12 cellular contexts compared by ENCODE assay signal in genomic region chr14:34078117-34078743, GRCh38.
DNase-seq lines count a peak whose midpoint lies in the region; ATAC-seq, FAIRE-seq and TF ChIP-seq lines count a peak whose summit lies in the region.
"Had no signal": no experiment of that assay in that cellular context is flagged by ENCODE, and none has a peak within 500 bp of the region (broad histone marks: within the 10 kb centered on the region; RNA-seq: fewer than 3 reads in every experiment).

No MANE protein-coding gene starts in this region.

- H3K4me1 ChIP-seq in HepG2 (ENCODE audit: insufficient read depth, low read length) (peaks cover 19% of the 10 kb centered on the region), right atrium auricular region (peaks cover 0 to 19% of the 10 kb centered on the region in 2 donors)

- no peak overlapping the region for H3K9ac ChIP-seq in HepG2 (ENCODE audit: insufficient read depth, low read depth, low read length)

- H3K4me3 ChIP-seq in HepG2 (replicated peaks in 1 of 3; ENCODE audit: insufficient read depth in 1 of 3, low read depth in 2 of 3, low read length in 3 of 3) (no peak overlapping the region), right atrium auricular region (no peak overlapping the region)

- no peaks in the 10 kb centered on the region for H4K20me1 ChIP-seq in HepG2 (ENCODE audit: insufficient read depth, low read length)

- TF ChIP-seq POLR2A in HepG2 (IDR thresholded peaks at IDR 0.05; ENCODE audit: insufficient read depth in 1 of 2, low read depth in 2 of 2, low read length in 2 of 2) = no peak

- H3K36me3 ChIP-seq in HepG2 (replicated peaks in 1 of 2; ENCODE audit: control insufficient read depth in 1 of 2, insufficient read depth in 2 of 2, low read length in 2 of 2) (no peaks in the 10 kb centered on the region), right atrium auricular region (no peaks in the 10 kb centered on the region)

- DNase-seq in CMK (ENCODE audit: low read depth) = peak; percentile 52
- DNase-seq in NOMO-1 (lab: John Stamatoyannopoulos, UW; ENCODE audit: unreplicated experiment in 2 of 2) = peak; percentile 63 to 77
- DNase-seq in amniotic epithelial cell (ENCODE audit: low read depth) = peak; percentile 11
- no peak for DNase-seq in HepG2 (ENCODE audit: low spot score)
- no peak for DNase-seq in right atrium auricular region (ENCODE audit: low spot score)
- no peak for DNase-seq in immature natural killer cell
- no peak for DNase-seq in DMS153 treated with DMSO at 0.1 percent for 48 hours (lab: John Stamatoyannopoulos, UW; ENCODE audit: unreplicated experiment)
- DNase-seq in NCI-H146 treated with DMSO at 0.1 percent for 48 hours (lab: John Stamatoyannopoulos, UW; ENCODE audit: unreplicated experiment) = no peak
- DNase-seq: stimulated activated naive CD8-positive, alpha-beta T cell treated with anti-CD3 and anti-CD28 coated beads, Interleukin-15, amount 100 ng/mL, for 72 hours had no signal

- ATAC-seq in HepG2 = no peak
- ATAC-seq: stimulated activated naive CD8-positive, alpha-beta T cell treated with anti-CD3 and anti-CD28 coated beads, Interleukin-15, amount 100 ng/mL, for 72 hours had no signal

- H3K27me3 ChIP-seq in HepG2 (ENCODE audit: control insufficient read depth in 1 of 2, insufficient read depth in 2 of 2, low read length in 2 of 2) = peaks cover 0 to 5% of the 10 kb centered on the region in 2 experiments; a peak in 1 of 5 replicates
- no peaks in the 10 kb centered on the region for H3K27me3 ChIP-seq in right atrium auricular region

- H3K36me3 Mint-ChIP-seq in immature natural killer cell = no peaks in the 10 kb centered on the region
- H3K36me3 Mint-ChIP-seq: activated naive CD4-positive, alpha-beta T cell treated with anti-CD3 and anti-CD28 coated beads, Interleukin-2, amount 50 U/mL, for 24 hours had no signal

- no peaks in the 10 kb centered on the region for H3K79me2 ChIP-seq in HepG2 (ENCODE audit: insufficient read depth, low read length)

- no peak overlapping the region for H3K27ac Mint-ChIP-seq in immature natural killer cell
- H3K27ac Mint-ChIP-seq: activated naive CD4-positive, alpha-beta T cell treated with anti-CD3 and anti-CD28 coated beads, Interleukin-2, amount 50 U/mL, for 24 hours; IgD-negative memory B cell; stimulated activated naive CD8-positive, alpha-beta T cell treated with anti-CD3 and anti-CD28 coated beads, Interleukin-15, amount 100 ng/mL, for 72 hours; T-helper 2 cell treated with Interferon-gamma antibody and Interleukin-4, amounts not matched to agents 5 μg/mL and 100 μg/mL, for 36 hours had no signal

- H3K4me3 Mint-ChIP-seq in immature natural killer cell = no peak overlapping the region
- H3K4me3 Mint-ChIP-seq: activated naive CD4-positive, alpha-beta T cell treated with anti-CD3 and anti-CD28 coated beads, Interleukin-2, amount 50 U/mL, for 24 hours; IgD-negative memory B cell; stimulated activated naive CD8-positive, alpha-beta T cell treated with anti-CD3 and anti-CD28 coated beads, Interleukin-15, amount 100 ng/mL, for 72 hours; T-helper 2 cell treated with Interferon-gamma antibody and Interleukin-4, amounts not matched to agents 5 μg/mL and 100 μg/mL, for 36 hours had no signal

- POLR2A ChIA-PET in HepG2 (lab: Yijun Ruan, JAX) = no interaction called here

- in situ Hi-C loops in HepG2 (cut with HindIII; ENCODE audit: extremely low pct_ligation_motif_present, low pct_unique_long_range_greater_than_20kb) = no loop called here

- intact Hi-C loops in HepG2 (cut with micrococcal nuclease; ENCODE audit: unreplicated experiment) = no loop called here

- TF ChIP-seq EP300 in HepG2 (IDR thresholded peaks at IDR 0.05; ENCODE audit: low read depth in 2 of 2, low read length in 2 of 2) (no peak), HepG2 (CRISPR knock-in tag; IDR thresholded peaks at IDR 0.05; ENCODE audit: borderline replicate concordance) (no peak)

- FAIRE-seq in HepG2 (lab: Jason Lieb, UNC) = no peak

- no peaks in the 10 kb centered on the region for H3K9me3 Mint-ChIP-seq in immature natural killer cell
- H3K9me3 Mint-ChIP-seq: activated naive CD4-positive, alpha-beta T cell treated with anti-CD3 and anti-CD28 coated beads, Interleukin-2, amount 50 U/mL, for 24 hours; IgD-negative memory B cell; T-helper 2 cell treated with Interferon-gamma antibody and Interleukin-4, amounts not matched to agents 5 μg/mL and 100 μg/mL, for 36 hours had no signal

- peaks cover 0 to 4% (median 1%) of the 10 kb centered on the region in 3 donors for H3K27me3 Mint-ChIP-seq in immature natural killer cell (ENCODE audit: low read depth in 3 of 3)
- H3K27me3 Mint-ChIP-seq: activated naive CD4-positive, alpha-beta T cell treated with anti-CD3 and anti-CD28 coated beads, Interleukin-2, amount 50 U/mL, for 24 hours had no signal

- H3K4me1 Mint-ChIP-seq in immature natural killer cell = no peaks in the 10 kb centered on the region
- H3K4me1 Mint-ChIP-seq: activated naive CD4-positive, alpha-beta T cell treated with anti-CD3 and anti-CD28 coated beads, Interleukin-2, amount 50 U/mL, for 24 hours; IgD-negative memory B cell; stimulated activated naive CD8-positive, alpha-beta T cell treated with anti-CD3 and anti-CD28 coated beads, Interleukin-15, amount 100 ng/mL, for 72 hours had no signal

- H3K27ac ChIP-seq in HepG2 (ENCODE audit: extremely low read length, insufficient read depth, low read length) = no peak overlapping the region
- peak overlapping the region in 1 of 2 donors; percentile 51 for H3K27ac ChIP-seq in right atrium auricular region

- no peak overlapping the region for H3K4me2 ChIP-seq in HepG2 (ENCODE audit: low read depth, low read length)

- peak overlapping the region; percentile 13 for H2AFZ ChIP-seq in HepG2 (ENCODE audit: low read length)

- CTCF ChIA-PET in HepG2 (lab: Yijun Ruan, JAX; ENCODE audit: low intra/inter-chr PET ratio, low total read pairs) = no interaction called here

- no TSS peak for BruUV-seq in HepG2 (replicated peaks; lab: Mats Ljungman, UMichigan)

- 39% methylated on average over 12 of the region's 12 CpGs for WGBS in HepG2 (ENCODE audit: low lambda C conversion rate)

- TF ChIP-seq CTCF in HepG2 (CRISPR knock-in tag; IDR thresholded peaks at IDR 0.05) = no peak
- TF ChIP-seq CTCF in right atrium auricular region (IDR thresholded peaks at IDR 0.05) = no peak

- H3K9me3 ChIP-seq in HepG2 (ENCODE audit: low read length) (no peaks in the 10 kb centered on the region), right atrium auricular region (no peaks in the 10 kb centered on the region)

- TF ChIP-seq RAD21 in HepG2 (CRISPR knock-in tag; IDR thresholded peaks at IDR 0.05) = no peak

TF ChIP-seq in HepG2, 621 proteins besides CTCF, POLR2A, EP300 and RAD21 (continues in another document):
- TF ChIP-seq ZBTB7B (CRISPR knock-in tag; IDR thresholded peaks at IDR 0.05) (no peak), NFE2L2 (IDR thresholded peaks at IDR 0.05; ENCODE audit: low read length) (0 out of 2 replicates have a peak, but pooled peaks have one; percentile 11), GATAD2A (CRISPR knock-in tag; IDR thresholded peaks at IDR 0.05) (no peak), FOXA1 (IDR thresholded peaks at IDR 0.05) (no peak), FOXA1 (CRISPR knock-in tag; IDR thresholded peaks at IDR 0.05) (no peak), ZNF34 (CRISPR knock-in tag; IDR thresholded peaks at IDR 0.05; ENCODE audit: borderline replicate concordance) (no peak), ZBTB46 (CRISPR knock-in tag; IDR thresholded peaks at IDR 0.05; ENCODE audit: borderline replicate concordance) (no peak), FOSL2 (CRISPR knock-in tag; IDR thresholded peaks at IDR 0.05) (peak; percentile 0; the same call in 1 of the 2 replicates), SP4 (CRISPR knock-in tag; IDR thresholded peaks at IDR 0.05) (no peak), NBN (conservative IDR thresholded peaks at IDR 0.05) (no peak), MAFF (IDR thresholded peaks at IDR 0.05; ENCODE audit: low read depth, low read length) (peak; percentile 74), TCF12 (IDR thresholded peaks at IDR 0.05) (no peak), TCF12 (CRISPR knock-in tag; IDR thresholded peaks at IDR 0.05) (no peak)

Comparison
In these comparisons a context has a peak if more than half of its experiments do, and no peak if none do; other contexts are left out.
1. DNase-seq: peak in CMK (single experiment), NOMO-1 (2 of 2) and amniotic epithelial cell (single experiment); none in HepG2 (single experiment), right atrium auricular region (single experiment), immature natural killer cell (0 of 3), DMS153 treated with DMSO at 0.1 percent for 48 hours (single experiment) and NCI-H146 treated with DMSO at 0.1 percent for 48 hours (single experiment).